Comparison of ENCODE assay signal across 19 cellular contexts in the genomic region with DNA sequence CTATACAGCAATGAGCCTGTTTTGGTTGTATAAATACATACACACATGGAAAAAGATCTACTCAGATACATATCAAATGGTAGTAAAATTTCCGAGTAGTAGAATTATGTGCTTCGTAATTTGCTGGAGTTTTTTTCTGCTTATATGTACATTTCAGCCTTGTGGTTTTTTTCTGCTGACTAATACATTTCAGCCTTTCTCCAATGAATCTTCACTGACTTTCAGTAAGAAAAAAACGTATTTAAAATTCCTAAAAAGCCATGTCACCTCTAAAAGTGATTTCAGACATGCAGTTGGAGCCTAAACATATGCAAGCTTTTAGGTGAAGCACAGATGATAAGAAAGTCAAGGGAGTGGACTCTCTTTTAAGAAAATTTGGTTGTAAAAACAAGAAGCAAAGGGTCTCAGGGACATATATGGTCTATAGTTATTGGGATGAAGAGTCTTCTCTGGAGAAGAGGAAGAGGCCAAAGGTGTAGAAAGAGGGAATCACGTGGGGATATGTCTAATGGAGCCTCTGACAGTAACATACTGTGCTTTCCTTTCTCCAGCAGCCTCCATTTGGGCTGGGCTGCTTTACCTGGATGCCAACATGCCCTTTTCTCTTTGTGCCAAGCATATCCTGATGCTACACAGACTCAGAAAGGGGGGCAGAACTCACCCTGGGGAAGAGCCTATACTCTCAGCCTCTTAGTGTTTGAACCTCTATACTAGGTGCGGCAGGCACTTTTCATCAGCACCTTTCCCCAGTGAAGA. TPM values are rescaled to one million over a fixed set of nuclear protein-coding genes. Genes with fewer than 3 reads are reported as not detected.
DNase-seq lines count a peak whose midpoint lies in the region; ATAC-seq, FAIRE-seq and TF ChIP-seq lines count a peak whose summit lies in the region.
"Had no signal": no experiment of that assay in that cellular context is flagged by ENCODE, and none has a peak within 500 bp of the region (broad histone marks: within the 10 kb centered on the region; RNA-seq: fewer than 3 reads in every experiment).

No MANE protein-coding gene starts in this region.

- H3K27me3 Mint-ChIP-seq in T-helper 17 cell: peaks cover 50% of the 10 kb centered on the region

- no peak for TF ChIP-seq RAD21 in HepG2 (CRISPR knock-in tag; IDR thresholded peaks at IDR 0.05)

- POLR2A ChIA-PET in HepG2 (lab: Yijun Ruan, JAX): no interaction called here

- no peak overlapping the region for H3K9ac ChIP-seq in HepG2 (ENCODE audit: insufficient read depth, low read depth, low read length)

- no TSS peak for BruUV-seq in HepG2 (replicated peaks; lab: Mats Ljungman, UMichigan)

- H3K4me1 ChIP-seq in HepG2 (ENCODE audit: insufficient read depth, low read length) (no peaks in the 10 kb centered on the region), right lobe of liver (no peaks in the 10 kb centered on the region)

- H3K27me3 ChIP-seq in HepG2 (ENCODE audit: control insufficient read depth in 1 of 2, insufficient read depth in 2 of 2, low read length in 2 of 2) (peaks cover 1 to 22% of the 10 kb centered on the region in 2 experiments; a peak in 3 of 5 replicates), right lobe of liver (no peaks in the 10 kb centered on the region)
- H3K27me3 ChIP-seq: vagina had no signal

- H3K4me3 ChIP-seq in HepG2 (replicated peaks in 1 of 3; ENCODE audit: insufficient read depth in 1 of 3, low read depth in 2 of 3, low read length in 3 of 3) (no peak overlapping the region), right lobe of liver (no peak overlapping the region), fibroblast of the aortic adventitia (ENCODE audit: low read depth, low read length) (no peak overlapping the region)
- H3K4me3 ChIP-seq: GM23338 had no signal

- H3K27ac ChIP-seq in HepG2 (ENCODE audit: extremely low read length, insufficient read depth, low read length) (no peak overlapping the region), right lobe of liver (no peak overlapping the region)
- H3K27ac ChIP-seq: epithelial cell of prostate, vagina had no signal

- no peak overlapping the region for H3K4me2 ChIP-seq in HepG2 (ENCODE audit: low read depth, low read length)

- H2AFZ ChIP-seq in HepG2 (ENCODE audit: low read length): no peak overlapping the region
- H2AFZ ChIP-seq: GM23338 had no signal

- H3K4me1 Mint-ChIP-seq in T-helper 17 cell: peaks cover 3% of the 10 kb centered on the region
- H3K4me1 Mint-ChIP-seq: central memory CD8-positive, alpha-beta T cell; stimulated activated effector memory CD8-positive, alpha-beta T cell treated with anti-CD3 and anti-CD28 coated beads, Interleukin-12 subunit alpha, Interleukin-12 subunit beta, amount 100 ng/mL, for 72 hours had no signal

- H3K4me3 Mint-ChIP-seq in T-helper 17 cell: no peak overlapping the region
- H3K4me3 Mint-ChIP-seq: activated naive CD4-positive, alpha-beta T cell treated with anti-CD3 and anti-CD28 coated beads, Interleukin-2, amount 10 ng/mL, durations not matched to agents 7 days and 5 days; central memory CD8-positive, alpha-beta T cell had no signal

- H3K79me2 ChIP-seq in HepG2 (ENCODE audit: insufficient read depth, low read length): no peaks in the 10 kb centered on the region

- WGBS in HepG2 (ENCODE audit: low lambda C conversion rate): 27% methylated on average over 5 of the region's 5 CpGs
- WGBS in right lobe of liver (ENCODE audit: insufficient coverage, low coverage, low lambda C conversion rate, missing lambda C conversion rate): 54% methylated on average over 5 of the region's 5 CpGs

- TF ChIP-seq CTCF in HepG2 (CRISPR knock-in tag; IDR thresholded peaks at IDR 0.05) (no peak), right lobe of liver (IDR thresholded peaks at IDR 0.05) (no peak), fibroblast of the aortic adventitia (IDR thresholded peaks at IDR 0.05; ENCODE audit: insufficient read depth, low read length) (no peak)

- intact Hi-C loops in HepG2 (cut with micrococcal nuclease; ENCODE audit: unreplicated experiment) (no loop called here), right lobe of liver (cut with DNase I) (no loop called here), left ventricle myocardium superior (cut with micrococcal nuclease) (no loop called here)

- H4K20me1 ChIP-seq in HepG2 (ENCODE audit: insufficient read depth, low read length): no peaks in the 10 kb centered on the region

- CTCF ChIA-PET in HepG2 (lab: Yijun Ruan, JAX; ENCODE audit: low intra/inter-chr PET ratio, low total read pairs): no interaction called here

- FAIRE-seq in HepG2 (lab: Jason Lieb, UNC): no peak

- in situ Hi-C loops in HepG2 (cut with HindIII; ENCODE audit: extremely low pct_ligation_motif_present, low pct_unique_long_range_greater_than_20kb): no loop called here

- TF ChIP-seq EP300 in HepG2 (IDR thresholded peaks at IDR 0.05; ENCODE audit: low read depth in 2 of 2, low read length in 2 of 2): no peak
- TF ChIP-seq EP300 in HepG2 (CRISPR knock-in tag; IDR thresholded peaks at IDR 0.05; ENCODE audit: borderline replicate concordance): no peak

- H3K36me3 ChIP-seq in HepG2 (replicated peaks in 1 of 2; ENCODE audit: control insufficient read depth in 1 of 2, insufficient read depth in 2 of 2, low read length in 2 of 2): no peaks in the 10 kb centered on the region
- H3K36me3 ChIP-seq in right lobe of liver: no peaks in the 10 kb centered on the region
- H3K36me3 ChIP-seq: vagina had no signal

- TF ChIP-seq POLR2A in HepG2 (IDR thresholded peaks at IDR 0.05; ENCODE audit: insufficient read depth in 1 of 2, low read depth in 2 of 2, low read length in 2 of 2): no peak
- TF ChIP-seq POLR2A in right lobe of liver (IDR thresholded peaks at IDR 0.05): no peak

- DNase-seq in HepG2 (ENCODE audit: low spot score) (no peak), right lobe of liver (no peak), amniotic stem cell (lab: John Stamatoyannopoulos, UW) (peak; percentile 34), fibroblast of the aortic adventitia (ENCODE audit: low read depth) (peak; percentile 9), T-helper 17 cell (no peak), NCI-H524 (lab: John Stamatoyannopoulos, UW) (no peak), left ventricle myocardium superior (no peak)
- DNase-seq: activated naive CD4-positive, alpha-beta T cell treated with anti-CD3 and anti-CD28 coated beads, Interleukin-2, amount 10 ng/mL, durations not matched to agents 7 days and 5 days; left cardiac atrium; NCI-H1105 treated with DMSO at 0.1 percent for 48 hours; NCI-H226; right cardiac atrium had no signal

- H3K9me3 ChIP-seq in HepG2 (ENCODE audit: low read length) (no peaks in the 10 kb centered on the region), right lobe of liver (peaks cover 0 to 3% (median 0%) of the 10 kb centered on the region in 4 donors), T-helper 17 cell (ENCODE audit: control insufficient read depth, low read length, poor library complexity, severe bottlenecking) (no peaks in the 10 kb centered on the region)
- H3K9me3 ChIP-seq: vagina had no signal

- no peak overlapping the region for H3K27ac Mint-ChIP-seq in T-helper 17 cell
- H3K27ac Mint-ChIP-seq: activated naive CD4-positive, alpha-beta T cell treated with anti-CD3 and anti-CD28 coated beads, Interleukin-2, amount 10 ng/mL, durations not matched to agents 7 days and 5 days; GM23338; IgD-negative memory B cell; stimulated activated effector memory CD8-positive, alpha-beta T cell treated with anti-CD3 and anti-CD28 coated beads, Interleukin-12 subunit alpha, Interleukin-12 subunit beta, amount 100 ng/mL, for 72 hours had no signal

- ATAC-seq in HepG2 (no peak), right lobe of liver (no peak), T-helper 17 cell (no peak), left ventricle myocardium superior (no peak), HG03097 (IDR thresholded peaks at IDR 0.05; ENCODE audit: low FRiP score, unreplicated experiment) (no peak)
- ATAC-seq: GM23338; left cardiac atrium; right cardiac atrium; stimulated activated effector memory CD8-positive, alpha-beta T cell treated with anti-CD3 and anti-CD28 coated beads, Interleukin-12 subunit alpha, Interleukin-12 subunit beta, amount 100 ng/mL, for 72 hours had no signal

- peaks cover 2% of the 10 kb centered on the region for H3K36me3 Mint-ChIP-seq in T-helper 17 cell (ENCODE audit: low read depth)
- H3K36me3 Mint-ChIP-seq: activated naive CD4-positive, alpha-beta T cell treated with anti-CD3 and anti-CD28 coated beads, Interleukin-2, amount 10 ng/mL, durations not matched to agents 7 days and 5 days; IgD-negative memory B cell; stimulated activated effector memory CD8-positive, alpha-beta T cell treated with anti-CD3 and anti-CD28 coated beads, Interleukin-12 subunit alpha, Interleukin-12 subunit beta, amount 100 ng/mL, for 72 hours had no signal

TF ChIP-seq in HepG2, 621 proteins besides CTCF, POLR2A, EP300 and RAD21 (continues in another document):
- TF ChIP-seq ZNF878 (CRISPR knock-in tag; IDR thresholded peaks at IDR 0.05) (no peak), SP140L (CRISPR knock-in tag; IDR thresholded peaks at IDR 0.05; ENCODE audit: borderline replicate concordance) (no peak), RFXAP (CRISPR knock-in tag; IDR thresholded peaks at IDR 0.05; ENCODE audit: borderline replicate concordance) (no peak)

RNA-seq across cellular contexts. Expression of gene AMPH, which starts 2.4 kb away (rescaled TPM):
- total RNA-seq in HepG2 (2016; rRNA removed; fragmentation: Illumina TruSeq; extraction: Trizol) (not detected in 2 replicates), right lobe of liver (under 1 TPM; 0.20 to 0.67 (median 0.39) TPM), fibroblast of the aortic adventitia (ENCODE audit: low replicate concordance) (2.4 and 3.2 TPM in 2 replicates), T-helper 17 cell (not detected), left ventricle myocardium superior (2.1 TPM)
- not detected in 2 replicates for total RNA-seq in HepG2 (2016; cell fraction: cytosol; rRNA removed; fragmentation: Illumina TruSeq; extraction: Trizol; ENCODE audit: low read depth)
- not detected in 2 replicates for total RNA-seq in HepG2 (2016; cell fraction: insoluble cytoplasmic fraction; rRNA removed; fragmentation: Illumina TruSeq; extraction: Trizol)
- total RNA-seq in HepG2 (2016; cell fraction: membrane; rRNA removed; fragmentation: Illumina TruSeq; extraction: Trizol): not detected in 2 replicates
- total RNA-seq in HepG2 (2016; cell fraction: nucleus; rRNA removed; fragmentation: Illumina TruSeq; extraction: Trizol): not detected in 2 replicates
- not detected in 2 replicates for polyA plus RNA-seq in HepG2 (2011; rRNA removed)
- polyA plus RNA-seq in HepG2 (2011; cell fraction: cytosol; rRNA removed): not detected in 2 replicates
- not detected in 2 replicates for polyA plus RNA-seq in HepG2 (2011; cell fraction: nucleus; rRNA removed)
- not detected in 2 replicates for polyA plus RNA-seq in HepG2 (2012)
- polyA plus RNA-seq in HepG2 (2016; cell fraction: cytosol; fragmentation: Illumina TruSeq; extraction: Trizol; ENCODE audit: low read depth): not detected in 2 replicates
- not detected in 2 replicates for polyA plus RNA-seq in HepG2 (2016; cell fraction: insoluble cytoplasmic fraction; fragmentation: Illumina TruSeq; extraction: Trizol; ENCODE audit: low read depth)
- polyA plus RNA-seq in HepG2 (2016; cell fraction: membrane; fragmentation: Illumina TruSeq; extraction: Trizol; ENCODE audit: low read depth): not detected in 2 replicates
- not detected in 2 replicates for polyA plus RNA-seq in HepG2 (2016; cell fraction: nucleus; fragmentation: Illumina TruSeq; extraction: Trizol; ENCODE audit: insufficient read depth, low read depth)
- polyA minus RNA-seq in HepG2 (2011; rRNA and poly(A)+ RNA removed; ENCODE audit: low replicate concordance): not detected in 2 replicates
- not detected in 2 replicates for polyA minus RNA-seq in HepG2 (2011; cell fraction: cytosol; rRNA and poly(A)+ RNA removed)
- not detected in 2 replicates for polyA minus RNA-seq in HepG2 (2011; cell fraction: nucleus; rRNA and poly(A)+ RNA removed)
- polyA plus RNA-seq: IgD-negative memory B cell had no signal

Comparison
In these comparisons a context has a peak if more than half of its experiments do, and no peak if none do; other contexts are left out.
1. DNase-seq: peak in amniotic stem cell (single experiment) and fibroblast of the aortic adventitia (single experiment); none in HepG2 (single experiment), right lobe of liver (0 of 3), T-helper 17 cell (0 of 3), NCI-H524 (0 of 2) and left ventricle myocardium superior (single experiment).